In the genomic region with DNA sequence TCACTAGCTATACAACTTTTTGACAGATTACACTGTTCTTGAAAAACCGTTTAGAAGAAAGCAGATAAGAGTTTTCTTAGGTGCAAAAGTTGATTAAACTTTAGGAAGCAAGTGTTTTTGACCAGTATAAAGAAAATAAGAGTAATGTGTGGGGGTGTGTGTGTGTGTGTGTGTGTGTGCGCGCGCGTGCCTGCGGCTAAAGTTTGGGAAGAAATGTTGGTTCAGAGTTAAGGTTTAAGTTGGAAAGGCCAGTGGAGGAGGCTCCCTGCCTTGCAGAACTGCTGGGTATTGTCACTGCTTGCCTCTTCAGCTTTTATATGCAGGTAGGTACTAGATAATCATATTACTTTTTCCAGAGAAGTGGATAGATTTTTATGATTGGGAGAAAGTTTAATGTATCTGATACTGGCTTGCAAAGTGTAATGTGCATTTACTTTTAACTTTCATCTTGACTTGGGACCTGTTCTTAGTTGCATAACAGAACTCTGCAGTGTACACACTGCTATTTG, we compare ENCODE assay signal across 8 cellular contexts. TPM values are rescaled to one million over a fixed set of nuclear protein-coding genes. Genes with fewer than 3 reads are reported as not detected.
DNase-seq lines count a peak whose midpoint lies in the region; ATAC-seq and TF ChIP-seq lines count a peak whose summit lies in the region.

No MANE protein-coding gene starts in this region.

- H3K9ac ChIP-seq in mesenchymal stem cell (ENCODE audit: low read length): peak overlapping the region; percentile 93
- no peak overlapping the region for H3K9ac ChIP-seq in neuronal stem cell (ENCODE audit: low read depth, low read length, poor library complexity)

- H3K9me3 ChIP-seq in cardiac muscle cell (ENCODE audit: low read depth) (no peaks in the 10 kb centered on the region), mesenchymal stem cell (ENCODE audit: control insufficient read depth, low read length) (peaks cover 4% of the 10 kb centered on the region), uterus (no peaks in the 10 kb centered on the region), neuronal stem cell (replicated peaks in 1 of 2; ENCODE audit: control insufficient read depth in 2 of 2, insufficient read depth in 1 of 2, low read depth in 1 of 2, low read length in 2 of 2) (peaks cover 3 to 13% of the 10 kb centered on the region in 2 donors)

- ATAC-seq in left cardiac atrium: no peak

- no peak overlapping the region for H2BK5ac ChIP-seq in mesenchymal stem cell (ENCODE audit: low read depth, low read length, poor library complexity, severe bottlenecking)
- no peak overlapping the region for H2BK5ac ChIP-seq in neuronal stem cell (ENCODE audit: low read length)

- H2BK120ac ChIP-seq in mesenchymal stem cell (ENCODE audit: low read depth, low read length) (no peak overlapping the region), neuronal stem cell (ENCODE audit: low read depth, low read length) (no peak overlapping the region)

- H3K27me3 ChIP-seq in cardiac muscle cell (no peaks in the 10 kb centered on the region), mesenchymal stem cell (ENCODE audit: control insufficient read depth in 1 of 2, insufficient read depth in 1 of 2, low read length in 2 of 2) (no peaks in the 10 kb centered on the region), uterus (no peaks in the 10 kb centered on the region), neuronal stem cell (ENCODE audit: control insufficient read depth in 3 of 3, insufficient read depth in 3 of 3, low read depth in 1 of 3, low read length in 3 of 3) (no peaks in the 10 kb centered on the region)

- in situ Hi-C loops in astrocyte of the cerebellum (cut with HindIII; ENCODE audit: low sequenced_read_pairs): no loop called here

- H4K91ac ChIP-seq in mesenchymal stem cell (ENCODE audit: low read length) (no peak overlapping the region), neuronal stem cell (ENCODE audit: low read depth, low read length, poor library complexity) (no peak overlapping the region)

- H3K23ac ChIP-seq in mesenchymal stem cell (ENCODE audit: low read length in 2 of 2) (no peak overlapping the region), neuronal stem cell (ENCODE audit: low read depth, low read length, poor library complexity) (no peak overlapping the region)

- H2AFZ ChIP-seq in mesenchymal stem cell (ENCODE audit: low read depth, low read length) (no peak overlapping the region), neuronal stem cell (ENCODE audit: low read length) (no peak overlapping the region)

- peaks cover 15% of the 10 kb centered on the region for H3K4me1 ChIP-seq in cardiac muscle cell (ENCODE audit: low read depth)
- peaks cover 7% of the 10 kb centered on the region for H3K4me1 ChIP-seq in mesenchymal stem cell (ENCODE audit: control insufficient read depth, insufficient read depth, low read depth, low read length)
- no peaks in the 10 kb centered on the region for H3K4me1 ChIP-seq in uterus
- peaks cover 0 to 5% of the 10 kb centered on the region in 2 donors for H3K4me1 ChIP-seq in neuronal stem cell (ENCODE audit: control insufficient read depth in 2 of 2, insufficient read depth in 1 of 2, low read depth in 1 of 2, low read length in 2 of 2)

- H3K14ac ChIP-seq in mesenchymal stem cell (ENCODE audit: low read length in 2 of 2): no peak overlapping the region
- no peak overlapping the region for H3K14ac ChIP-seq in neuronal stem cell (ENCODE audit: low read length)

- H3K27ac ChIP-seq in cardiac muscle cell: peak overlapping the region; percentile 93
- no peak overlapping the region for H3K27ac ChIP-seq in mesenchymal stem cell (ENCODE audit: low read length, poor library complexity, severe bottlenecking)
- peak overlapping the region; percentile 97 to 98 for H3K27ac ChIP-seq in uterus
- H3K27ac ChIP-seq in neuronal stem cell (replicated peaks; ENCODE audit: low read length): no peak overlapping the region

- H3K18ac ChIP-seq in mesenchymal stem cell (ENCODE audit: low read depth in 1 of 2, low read length in 2 of 2): no peak overlapping the region
- H3K18ac ChIP-seq in neuronal stem cell (ENCODE audit: low read length): no peak overlapping the region

- H2BK12ac ChIP-seq in mesenchymal stem cell (ENCODE audit: low read length in 2 of 2): no peak overlapping the region
- no peak overlapping the region for H2BK12ac ChIP-seq in neuronal stem cell (ENCODE audit: low read length)

- no peak overlapping the region for H3K4ac ChIP-seq in mesenchymal stem cell (ENCODE audit: low read depth in 1 of 2, low read length in 2 of 2)
- H3K4ac ChIP-seq in neuronal stem cell (ENCODE audit: low read length): no peak overlapping the region

- TF ChIP-seq CTCF in cardiac muscle cell (IDR thresholded peaks at IDR 0.05; ENCODE audit: low read depth, low read length): no peak
- TF ChIP-seq CTCF in astrocyte of the cerebellum (IDR thresholded peaks at IDR 0.05; ENCODE audit: low read depth, low read length, missing control alignments): no peak
- no peak for TF ChIP-seq CTCF in uterus (IDR thresholded peaks at IDR 0.05)

- no peak for TF ChIP-seq POLR2A in uterus (IDR thresholded peaks at IDR 0.05)

- no peaks in the 10 kb centered on the region for H3K36me3 ChIP-seq in cardiac muscle cell
- peaks cover 0 to 14% of the 10 kb centered on the region in 2 experiments for H3K36me3 ChIP-seq in mesenchymal stem cell (ENCODE audit: control insufficient read depth in 1 of 2, insufficient read depth in 2 of 2, low read depth in 1 of 2, low read length in 2 of 2)
- no peaks in the 10 kb centered on the region for H3K36me3 ChIP-seq in uterus
- peaks cover 3 to 14% of the 10 kb centered on the region in 2 donors for H3K36me3 ChIP-seq in neuronal stem cell (replicated peaks in 1 of 2; ENCODE audit: control insufficient read depth in 2 of 2, insufficient read depth in 2 of 2, low read length in 2 of 2)

- 55% methylated on average over 6 of the region's 6 CpGs for WGBS in mesenchymal stem cell
- no CpG with 5 or more reads among the region's 6 CpGs for WGBS in neuronal stem cell (ENCODE audit: extremely low coverage in 2 of 2, insufficient read length in 2 of 2, insufficient replicate concordance in 1 of 2), 2 donors

- intact Hi-C loops in left cardiac atrium (cut with DNase I) (loop anchor here in 1 of 2 donors (5.0 to 10.0 kb wide), 2 partner anchors 35 to 413 kb away; no protein-coding TSS in a partner anchor), uterus (cut with DNase I; ENCODE audit: low total_unique reads) (loop anchor here (5.0 kb wide), 1 partner anchor 35 kb away; no protein-coding TSS in a partner anchor)

- H4K8ac ChIP-seq in mesenchymal stem cell (ENCODE audit: low read length) (no peak overlapping the region), neuronal stem cell (ENCODE audit: low read depth, low read length) (no peak overlapping the region)

- no peak overlapping the region for H2AK5ac ChIP-seq in mesenchymal stem cell (ENCODE audit: low read length, severe bottlenecking)
- no peak overlapping the region for H2AK5ac ChIP-seq in neuronal stem cell (ENCODE audit: low read depth, low read length)

- DNase-seq in cardiac muscle cell (ENCODE audit: low read depth in 1 of 2, low spot score in 1 of 2): peak in 1 of 2 donors; percentile 33
- DNase-seq in left cardiac atrium: no peak
- no peak for DNase-seq in astrocyte of the cerebellum (ENCODE audit: low read depth)
- peak; percentile 24 for DNase-seq in mesenchymal stem cell
- no peak for DNase-seq in uterus
- DNase-seq in NCI-H526 treated with DMSO at 0.1 percent for 48 hours (lab: John Stamatoyannopoulos, UW): no peak
- DNase-seq in neuronal stem cell (ENCODE audit: low spot score): no peak
- DNase-seq in NCI-H2227 treated with DMSO at 0.1 percent for 48 hours (lab: John Stamatoyannopoulos, UW): no peak

- H2BK15ac ChIP-seq in mesenchymal stem cell (ENCODE audit: low read depth, poor library complexity, severe bottlenecking) (no peak overlapping the region), neuronal stem cell (ENCODE audit: low read length) (no peak overlapping the region)

- H3K79me1 ChIP-seq in mesenchymal stem cell (replicated peaks; ENCODE audit: low read length, poor library complexity, severe bottlenecking) (peaks cover 16% of the 10 kb centered on the region), neuronal stem cell (ENCODE audit: low read depth, low read length) (peaks cover 7% of the 10 kb centered on the region)

- H3K4me2 ChIP-seq in mesenchymal stem cell (ENCODE audit: low read length, poor library complexity, severe bottlenecking) (peak overlapping the region; percentile 47), neuronal stem cell (ENCODE audit: insufficient read depth, low read length, poor library complexity, severe bottlenecking) (no peak overlapping the region)

- H3K4me3 ChIP-seq in cardiac muscle cell (peak overlapping the region; percentile 63), astrocyte of the cerebellum (ENCODE audit: low read depth, low read length) (peak overlapping the region; percentile 95), mesenchymal stem cell (ENCODE audit: insufficient read depth in 1 of 2, low read depth in 1 of 2, low read length in 2 of 2) (peak overlapping the region in 1 of 2 experiments; percentile 96), uterus (peak overlapping the region; percentile 93 to 98), neuronal stem cell (ENCODE audit: low read length in 2 of 2) (peak overlapping the region in 1 of 2 donors; percentile 66)

RNA-seq across cellular contexts. Expression of a gene that starts 2.0 kb away (rescaled TPM):
- total RNA-seq in cardiac muscle cell (13.3 and 17.5 TPM in 2 replicates), left cardiac atrium (100 to 1,000 TPM in 1 of 2 donors, 10 to 100 TPM in 1; 61.8 to 127 TPM), uterus (100 to 1,000 TPM; 101 to 358 (median 190) TPM)
- 15.1 and 15.4 TPM in 2 replicates for polyA plus RNA-seq in cardiac muscle cell
- 33.8 TPM for polyA plus RNA-seq in mesenchymal stem cell (2013, experiment 1 of 2)
- 33.1 TPM for polyA plus RNA-seq in mesenchymal stem cell (2013, experiment 2 of 2)
- 14.0 TPM for polyA plus RNA-seq in neuronal stem cell (2013, experiment 1 of 2)
- polyA plus RNA-seq in neuronal stem cell (2013, experiment 2 of 2): 14.2 TPM

Comparison
In these comparisons a context has a peak if more than half of its experiments do, and no peak if none do; other contexts are left out.
1. H3K27ac ChIP-seq: peak in cardiac muscle cell (single experiment) and uterus (2 of 2); none in mesenchymal stem cell (single experiment) and neuronal stem cell (single experiment).